In the genomic region with DNA sequence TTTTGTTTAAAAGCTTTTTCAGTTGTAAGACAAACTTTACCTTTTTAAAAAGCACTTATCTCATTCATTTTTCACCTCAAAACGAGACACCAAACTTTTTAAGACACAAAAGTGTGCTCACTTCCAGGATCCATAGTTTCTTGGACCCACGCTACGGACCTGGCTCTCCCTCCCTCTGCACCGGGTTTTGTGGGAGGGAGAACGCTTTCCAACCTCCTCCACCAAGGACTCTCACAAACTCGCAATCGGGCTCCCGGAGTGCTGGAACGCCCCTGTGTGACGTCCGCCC, we compare ENCODE assay signal across 8 cellular contexts. TPM values are rescaled to one million over a fixed set of nuclear protein-coding genes. Genes with fewer than 3 reads are reported as not detected.
A peak's percentile ranks its signal among the peaks of the same experiment; 100 is the strongest.
DNase-seq lines count a peak whose midpoint lies in the region; ATAC-seq lines count a peak whose summit lies in the region.

No MANE protein-coding gene starts in this region.

- intact Hi-C loops in activated CD4-positive, alpha-beta memory T cell treated with anti-CD3 and anti-CD28 coated beads for 36 hours (cut with micrococcal nuclease), result loop anchor here (1.0 to 5.0 kb wide), 5 partner anchors 76 to 675 kb away; a partner anchor contains a TSS
- intact Hi-C loops in left cardiac atrium (cut with DNase I), result loop anchor here in 1 of 2 donors (2.0 kb wide), 1 partner anchor 76 kb away; a partner anchor contains a TSS
- intact Hi-C loops in sciatic nerve (cut with DNase I), result loop anchor here (10.0 kb wide), 1 partner anchor 114 kb away; no protein-coding TSS in a partner anchor

- no peak for ATAC-seq in stimulated activated naive CD8-positive, alpha-beta T cell treated with anti-CD3 and anti-CD28 coated beads, Interleukin-15, Interleukin-2, amounts not matched to agents 100 U/mL and 50 U/mL, for 24 hours
- peak; percentile 74 to 86 for ATAC-seq in left cardiac atrium
- peak; percentile 74 for ATAC-seq in sciatic nerve
- ATAC-seq in HG03565 (IDR thresholded peaks at IDR 0.05; ENCODE audit: unreplicated experiment), result no peak

- peaks cover 38% of the 10 kb centered on the region for H3K36me3 Mint-ChIP-seq in stimulated activated naive CD8-positive, alpha-beta T cell treated with anti-CD3 and anti-CD28 coated beads, Interleukin-15, Interleukin-2, amounts not matched to agents 100 ng/mL and 50 ng/mL, for 24 hours (ENCODE audit: low read depth)
- peaks cover 14% of the 10 kb centered on the region for H3K36me3 Mint-ChIP-seq in activated CD4-positive, alpha-beta memory T cell treated with anti-CD3 and anti-CD28 coated beads for 36 hours

- H3K27me3 Mint-ChIP-seq in stimulated activated naive CD8-positive, alpha-beta T cell treated with anti-CD3 and anti-CD28 coated beads, Interleukin-15, Interleukin-2, amounts not matched to agents 100 ng/mL and 50 ng/mL, for 24 hours, result no peaks in the 10 kb centered on the region
- H3K27me3 Mint-ChIP-seq in activated CD4-positive, alpha-beta memory T cell treated with anti-CD3 and anti-CD28 coated beads for 36 hours, result no peaks in the 10 kb centered on the region

- CTCF ChIA-PET in activated CD4-positive, alpha-beta memory T cell treated with anti-CD3 and anti-CD28 coated beads for 36 hours (lab: Charles Lee), result interaction anchor here (0.6 to 2.7 kb wide), 5 partner anchors 45 to 114 kb away, joined by 3 to 14 read pairs (median 3); no protein-coding TSS in a partner anchor

- peaks cover 48% of the 10 kb centered on the region for H3K4me1 Mint-ChIP-seq in stimulated activated naive CD8-positive, alpha-beta T cell treated with anti-CD3 and anti-CD28 coated beads, Interleukin-15, Interleukin-2, amounts not matched to agents 100 ng/mL and 50 ng/mL, for 24 hours (ENCODE audit: low read depth)
- peaks cover 36% of the 10 kb centered on the region for H3K4me1 Mint-ChIP-seq in activated CD4-positive, alpha-beta memory T cell treated with anti-CD3 and anti-CD28 coated beads for 36 hours (ENCODE audit: low read depth)

- peak overlapping the region; percentile 99 for H3K27ac Mint-ChIP-seq in stimulated activated naive CD8-positive, alpha-beta T cell treated with anti-CD3 and anti-CD28 coated beads, Interleukin-15, Interleukin-2, amounts not matched to agents 100 ng/mL and 50 ng/mL, for 24 hours
- peak overlapping the region; percentile 97 for H3K27ac Mint-ChIP-seq in activated CD4-positive, alpha-beta memory T cell treated with anti-CD3 and anti-CD28 coated beads for 36 hours

- POLR2A ChIA-PET in activated CD4-positive, alpha-beta memory T cell treated with anti-CD3 and anti-CD28 coated beads for 36 hours (lab: Charles Lee), result interaction anchor here (0.7 to 2.4 kb wide), 7 partner anchors 11 to 201 kb away, joined by 3 to 19 read pairs (median 4); a partner anchor contains a TSS

- peak overlapping the region; percentile 97 for H3K4me3 Mint-ChIP-seq in stimulated activated naive CD8-positive, alpha-beta T cell treated with anti-CD3 and anti-CD28 coated beads, Interleukin-15, Interleukin-2, amounts not matched to agents 100 ng/mL and 50 ng/mL, for 24 hours
- H3K4me3 Mint-ChIP-seq in activated CD4-positive, alpha-beta memory T cell treated with anti-CD3 and anti-CD28 coated beads for 36 hours, result peak overlapping the region; percentile 89

- no peak for DNase-seq in stimulated activated naive CD8-positive, alpha-beta T cell treated with anti-CD3 and anti-CD28 coated beads, Interleukin-15, Interleukin-2, amounts not matched to agents 100 U/mL and 50 U/mL, for 24 hours
- DNase-seq in activated CD4-positive, alpha-beta memory T cell treated with anti-CD3 and anti-CD28 coated beads for 36 hours, result no peak
- DNase-seq in left cardiac atrium, result no peak
- DNase-seq in sciatic nerve (ENCODE audit: low spot score), result no peak
- no peak for DNase-seq in activated effector memory CD4-positive, alpha-beta T cell treated with Interleukin-2 at 50 U/mL for 16 hours
- DNase-seq in EL, result no peak

- H3K9me3 Mint-ChIP-seq in stimulated activated naive CD8-positive, alpha-beta T cell treated with anti-CD3 and anti-CD28 coated beads, Interleukin-15, Interleukin-2, amounts not matched to agents 100 ng/mL and 50 ng/mL, for 24 hours, result no peaks in the 10 kb centered on the region
- H3K9me3 Mint-ChIP-seq in activated CD4-positive, alpha-beta memory T cell treated with anti-CD3 and anti-CD28 coated beads for 36 hours, result no peaks in the 10 kb centered on the region

RNA-seq across cellular contexts. Expression of a gene that starts 0.4 kb away (rescaled TPM):
- total RNA-seq in activated CD4-positive, alpha-beta memory T cell treated with anti-CD3 and anti-CD28 coated beads for 36 hours, result under 1 TPM; 0.12 to 0.22 TPM
- total RNA-seq in left cardiac atrium (under 1 TPM in 1 of 2 donors, not detected in 1; 0.06 TPM), sciatic nerve (not detected)

RNA-seq across cellular contexts. Expression of a gene that starts 0.5 kb away (rescaled TPM):
- 10 to 100 TPM; 33.5 to 38.7 TPM for total RNA-seq in activated CD4-positive, alpha-beta memory T cell treated with anti-CD3 and anti-CD28 coated beads for 36 hours
- total RNA-seq in left cardiac atrium (10 to 100 TPM in 1 of 2 donors, 1 to 10 TPM in 1; 10.0 to 16.4 TPM), sciatic nerve (21.2 TPM)

Comparison
In these comparisons a context has a peak if more than half of its experiments do, and no peak if none do; other contexts are left out.
1. ATAC-seq: peak in left cardiac atrium (2 of 2) and sciatic nerve (single experiment); none in stimulated activated naive CD8-positive, alpha-beta T cell treated with anti-CD3 and anti-CD28 coated beads, Interleukin-15, Interleukin-2, amounts not matched to agents 100 U/mL and 50 U/mL, for 24 hours (single experiment) and HG03565 (single experiment).